In genomic region chr5:152349683-152350526, GRCh38 we compare ENCODE assay signal across 8 cellular contexts. TPM values are rescaled to one million over a fixed set of nuclear protein-coding genes. Genes with fewer than 3 reads are reported as not detected.
DNase-seq lines count a peak whose midpoint lies in the region; ATAC-seq and TF ChIP-seq lines count a peak whose summit lies in the region.

No MANE protein-coding gene starts in this region.

- H3K4me3 ChIP-seq in AG04449 (ENCODE audit: low read depth, low read length) (no peak overlapping the region), GM12864 (ENCODE audit: low read depth, low read length) (no peak overlapping the region)

- CTCF ChIA-PET in AG04449 (lab: Yijun Ruan, JAX) (interaction anchor here (1.2 kb wide), 1 partner anchor 524 kb away, joined by 3 read pairs; no protein-coding TSS in a partner anchor), HEK293T (lab: Yijun Ruan, JAX) (interaction anchor here (0.5 to 2.2 kb wide), 10 partner anchors 14 to 535 kb away, joined by 3 to 13 read pairs (median 4); no protein-coding TSS in a partner anchor)
- CTCF ChIA-PET in activated CD4-positive, alpha-beta memory T cell treated with anti-CD3 and anti-CD28 coated beads for 36 hours (lab: Charles Lee), result interaction anchor here (0.6 to 4.0 kb wide), 19 partner anchors 12 to 1594 kb away, joined by 3 to 38 read pairs (median 4); no protein-coding TSS in a partner anchor

- DNase-seq in AG04449 (ENCODE audit: low read depth, low spot score) (no peak), GM12864 (ENCODE audit: low read depth) (no peak), HEK293T (ENCODE audit: extremely low spot score) (peak; percentile 50), NAMALWA (ENCODE audit: low spot score) (peak; percentile 50), glutamatergic neuron (peak; percentile 72), retina (peak; percentile 40)
- DNase-seq in activated CD4-positive, alpha-beta memory T cell treated with anti-CD3 and anti-CD28 coated beads for 36 hours, result peak; percentile 41
- no peak for DNase-seq in stimulated activated effector memory CD8-positive, alpha-beta T cell treated with anti-CD3 and anti-CD28 coated beads, Interleukin-12 subunit alpha, Interleukin-12 subunit beta, amount 100 ng/mL, for 72 hours (ENCODE audit: low spot score in 2 of 2)

- H3K27ac Mint-ChIP-seq in activated CD4-positive, alpha-beta memory T cell treated with anti-CD3 and anti-CD28 coated beads for 36 hours, result no peak overlapping the region
- no peak overlapping the region for H3K27ac Mint-ChIP-seq in glutamatergic neuron (ENCODE audit: unreplicated experiment)
- no peak overlapping the region for H3K27ac Mint-ChIP-seq in stimulated activated effector memory CD8-positive, alpha-beta T cell treated with anti-CD3 and anti-CD28 coated beads, Interleukin-12 subunit alpha, Interleukin-12 subunit beta, amount 100 ng/mL, for 72 hours

- POLR2A ChIA-PET in AG04449 (lab: Yijun Ruan, JAX) (no interaction called here), HEK293T (lab: Yijun Ruan, JAX) (no interaction called here)
- POLR2A ChIA-PET in activated CD4-positive, alpha-beta memory T cell treated with anti-CD3 and anti-CD28 coated beads for 36 hours (lab: Charles Lee), result no interaction called here

- peak; percentile 14 for TF ChIP-seq CTCF in AG04449 (IDR thresholded peaks at IDR 0.05; ENCODE audit: insufficient read depth, low read length, missing control alignments)
- TF ChIP-seq CTCF in GM12864 (IDR thresholded peaks at IDR 0.05; ENCODE audit: low read depth, low read length, missing control alignments), result peak; percentile 95
- peak; percentile 88 for TF ChIP-seq CTCF in glutamatergic neuron (IDR thresholded peaks at IDR 0.05; ENCODE audit: partially characterized antibody, unreplicated experiment)

- H3K27me3 Mint-ChIP-seq in activated CD4-positive, alpha-beta memory T cell treated with anti-CD3 and anti-CD28 coated beads for 36 hours, result no peaks in the 10 kb centered on the region
- H3K27me3 Mint-ChIP-seq in glutamatergic neuron (ENCODE audit: unreplicated experiment), result peaks cover 1% of the 10 kb centered on the region

- ATAC-seq in stimulated activated effector memory CD8-positive, alpha-beta T cell treated with anti-CD3 and anti-CD28 coated beads, Interleukin-12 subunit alpha, Interleukin-12 subunit beta, amount 100 ng/mL, for 72 hours, result no peak

- no peaks in the 10 kb centered on the region for H3K36me3 Mint-ChIP-seq in activated CD4-positive, alpha-beta memory T cell treated with anti-CD3 and anti-CD28 coated beads for 36 hours
- H3K36me3 Mint-ChIP-seq in glutamatergic neuron (ENCODE audit: unreplicated experiment), result no peaks in the 10 kb centered on the region
- no peaks in the 10 kb centered on the region for H3K36me3 Mint-ChIP-seq in stimulated activated effector memory CD8-positive, alpha-beta T cell treated with anti-CD3 and anti-CD28 coated beads, Interleukin-12 subunit alpha, Interleukin-12 subunit beta, amount 100 ng/mL, for 72 hours

- H3K9me3 Mint-ChIP-seq in activated CD4-positive, alpha-beta memory T cell treated with anti-CD3 and anti-CD28 coated beads for 36 hours, result no peaks in the 10 kb centered on the region
- H3K9me3 Mint-ChIP-seq in glutamatergic neuron (ENCODE audit: unreplicated experiment), result no peaks in the 10 kb centered on the region
- no peaks in the 10 kb centered on the region for H3K9me3 Mint-ChIP-seq in stimulated activated effector memory CD8-positive, alpha-beta T cell treated with anti-CD3 and anti-CD28 coated beads, Interleukin-12 subunit alpha, Interleukin-12 subunit beta, amount 100 ng/mL, for 72 hours

- no peak overlapping the region for H3K4me3 Mint-ChIP-seq in activated CD4-positive, alpha-beta memory T cell treated with anti-CD3 and anti-CD28 coated beads for 36 hours
- no peak overlapping the region for H3K4me3 Mint-ChIP-seq in glutamatergic neuron (ENCODE audit: unreplicated experiment)
- H3K4me3 Mint-ChIP-seq in stimulated activated effector memory CD8-positive, alpha-beta T cell treated with anti-CD3 and anti-CD28 coated beads, Interleukin-12 subunit alpha, Interleukin-12 subunit beta, amount 100 ng/mL, for 72 hours, result no peak overlapping the region

- no peaks in the 10 kb centered on the region for H3K4me1 Mint-ChIP-seq in activated CD4-positive, alpha-beta memory T cell treated with anti-CD3 and anti-CD28 coated beads for 36 hours (ENCODE audit: low read depth)
- H3K4me1 Mint-ChIP-seq in glutamatergic neuron (ENCODE audit: low read depth, unreplicated experiment), result peaks cover 2% of the 10 kb centered on the region
- no peaks in the 10 kb centered on the region for H3K4me1 Mint-ChIP-seq in stimulated activated effector memory CD8-positive, alpha-beta T cell treated with anti-CD3 and anti-CD28 coated beads, Interleukin-12 subunit alpha, Interleukin-12 subunit beta, amount 100 ng/mL, for 72 hours

- intact Hi-C loops in activated CD4-positive, alpha-beta memory T cell treated with anti-CD3 and anti-CD28 coated beads for 36 hours (cut with micrococcal nuclease), result loop anchor here (10.0 kb wide), 2 partner anchors 165 to 205 kb away; no protein-coding TSS in a partner anchor

TF ChIP-seq in HEK293T, 16 proteins besides CTCF, POLR2A, EP300 and RAD21:
- TF ChIP-seq ELF4 (IDR thresholded peaks at IDR 0.05) (no peak), SUZ12 (IDR thresholded peaks at IDR 0.05) (no peak), CTBP1 (IDR thresholded peaks at IDR 0.05; ENCODE audit: borderline replicate concordance) (no peak), FOXK2 (IDR thresholded peaks at IDR 0.05) (no peak), ARNT (IDR thresholded peaks at IDR 0.05) (no peak), BHLHE40 (IDR thresholded peaks at IDR 0.05; ENCODE audit: borderline replicate concordance) (no peak), FOXA1 (IDR thresholded peaks at IDR 0.05) (no peak), LEF1 (IDR thresholded peaks at IDR 0.05; ENCODE audit: borderline replicate concordance) (no peak), TARDBP (IDR thresholded peaks at IDR 0.05) (no peak), L3MBTL2 (conservative IDR thresholded peaks at IDR 0.05) (no peak), HDGF (IDR thresholded peaks at IDR 0.05; ENCODE audit: borderline replicate concordance) (no peak), NFRKB (IDR thresholded peaks at IDR 0.05) (no peak)
- TF ChIP-seq, protein P1, sequence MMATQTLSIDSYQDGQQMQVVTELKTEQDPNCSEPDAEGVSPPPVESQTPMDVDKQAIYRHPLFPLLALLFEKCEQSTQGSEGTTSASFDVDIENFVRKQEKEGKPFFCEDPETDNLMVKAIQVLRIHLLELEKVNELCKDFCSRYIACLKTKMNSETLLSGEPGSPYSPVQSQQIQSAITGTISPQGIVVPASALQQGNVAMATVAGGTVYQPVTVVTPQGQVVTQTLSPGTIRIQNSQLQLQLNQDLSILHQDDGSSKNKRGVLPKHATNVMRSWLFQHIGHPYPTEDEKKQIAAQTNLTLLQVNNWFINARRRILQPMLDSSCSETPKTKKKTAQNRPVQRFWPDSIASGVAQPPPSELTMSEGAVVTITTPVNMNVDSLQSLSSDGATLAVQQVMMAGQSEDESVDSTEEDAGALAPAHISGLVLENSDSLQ (IDR thresholded peaks at IDR 0.05), result no peak

RNA-seq across cellular contexts. Expression of gene NMUR2, which starts 55.2 kb away (rescaled TPM):
- not detected for total RNA-seq in activated CD4-positive, alpha-beta memory T cell treated with anti-CD3 and anti-CD28 coated beads for 36 hours
- not detected for total RNA-seq in glutamatergic neuron (ENCODE audit: unreplicated experiment)

Comparison
In these comparisons a context has a peak if more than half of its experiments do, and no peak if none do; other contexts are left out.
1. DNase-seq: peak in HEK293T (single experiment), NAMALWA (single experiment), activated CD4-positive, alpha-beta memory T cell treated with anti-CD3 and anti-CD28 coated beads for 36 hours (single experiment), glutamatergic neuron (single experiment) and retina (single experiment); none in AG04449 (single experiment), GM12864 (single experiment) and stimulated activated effector memory CD8-positive, alpha-beta T cell treated with anti-CD3 and anti-CD28 coated beads, Interleukin-12 subunit alpha, Interleukin-12 subunit beta, amount 100 ng/mL, for 72 hours (0 of 2).
2. CTCF ChIP-seq: peak in every context shown above with its lines; median percentile 95 in GM12864; 88 in glutamatergic neuron; 14 in AG04449.